8 cellular contexts compared by ENCODE assay signal in genomic region chr19:10701955-10702307, GRCh38. TPM values are rescaled to one million over a fixed set of nuclear protein-coding genes. Genes with fewer than 3 reads are reported as not detected.
DNase-seq lines count a peak whose midpoint lies in the region; ATAC-seq and TF ChIP-seq lines count a peak whose summit lies in the region.

No MANE protein-coding gene starts in this region.

- ATAC-seq in GM18867 (IDR thresholded peaks at IDR 0.05; ENCODE audit: unreplicated experiment) (peak; percentile 26), left cardiac atrium (peak; percentile 39 to 50), GM21529 (IDR thresholded peaks at IDR 0.05; ENCODE audit: unreplicated experiment) (no peak)
- ATAC-seq in activated T-cell treated with anti-CD3 and anti-CD28 coated beads, Interleukin-2, amount 50 U/mL, for 4 hours = peak; percentile 28 to 33

- intact Hi-C loops in left cardiac atrium (cut with DNase I) = no loop called here

- peaks cover 1% of the 10 kb centered on the region for H3K36me3 Mint-ChIP-seq in activated T-cell treated with anti-CD3 and anti-CD28 coated beads, Interleukin-2, amount 50 U/mL, for 4 hours (ENCODE audit: insufficient read depth)

- TF ChIP-seq CTCF in LNCAP (IDR thresholded peaks at IDR 0.05) (0 out of 2 replicates have a peak, but pooled peaks have one; percentile 6), retinal pigment epithelial cell (conservative IDR thresholded peaks at IDR 0.05; ENCODE audit: low read depth, low read length) (peak; percentile 15)

- H3K27me3 Mint-ChIP-seq in activated T-cell treated with anti-CD3 and anti-CD28 coated beads, Interleukin-2, amount 50 U/mL, for 4 hours (ENCODE audit: low read depth) = peaks cover 2% of the 10 kb centered on the region

- DNase-seq in activated T-cell treated with anti-CD3 and anti-CD28 coated beads, Interleukin-2, amount 50 U/mL, for 4 hours = no peak
- no peak for DNase-seq in left cardiac atrium
- no peak for DNase-seq in retinal pigment epithelial cell (ENCODE audit: low read depth)
- no peak for DNase-seq in hippocampal formation (lab: John Stamatoyannopoulos, UW)

- H3K36me3 ChIP-seq in BLaER1 treated with 17β-estradiol and CSF1 and Interleukin-3, amounts not matched to agents 10 nM and 100 nM = peaks cover 0 to 32% (median 4%) of the 10 kb centered on the region in 11 experiments; a peak in 11 of 22 replicates

- peaks cover 0 to 15% (median 10%) of the 10 kb centered on the region in 10 experiments; a peak in 15 of 20 replicates for H3K4me1 ChIP-seq in BLaER1 treated with 17β-estradiol and CSF1 and Interleukin-3, amounts not matched to agents 10 nM and 100 nM

- no peaks in the 10 kb centered on the region for H3K27me3 ChIP-seq in BLaER1 treated with 17β-estradiol and CSF1 and Interleukin-3, amounts not matched to agents 10 nM and 100 nM

- peak overlapping the region in 10 of 11 experiments; percentile 62 to 95 (median 85); a peak in 20 of 22 replicates for H3K27ac ChIP-seq in BLaER1 treated with 17β-estradiol and CSF1 and Interleukin-3, amounts not matched to agents 10 nM and 100 nM

- peak overlapping the region; percentile 92 for H3K4me3 Mint-ChIP-seq in activated T-cell treated with anti-CD3 and anti-CD28 coated beads, Interleukin-2, amount 50 U/mL, for 4 hours

- peak overlapping the region; percentile 87 to 99 (median 98) for H3K4me2 ChIP-seq in BLaER1 treated with 17β-estradiol and CSF1 and Interleukin-3, amounts not matched to agents 10 nM and 100 nM

- peaks cover 0 to 7% (median 0%) of the 10 kb centered on the region in 11 experiments; a peak in 4 of 22 replicates for H4K20me1 ChIP-seq in BLaER1 treated with 17β-estradiol and CSF1 and Interleukin-3, amounts not matched to agents 10 nM and 100 nM

- H3K9ac ChIP-seq in BLaER1 treated with 17β-estradiol and CSF1 and Interleukin-3, amounts not matched to agents 10 nM and 100 nM = peak overlapping the region; percentile 75 to 94 (median 86)

- no peaks in the 10 kb centered on the region for H3K9me3 Mint-ChIP-seq in activated T-cell treated with anti-CD3 and anti-CD28 coated beads, Interleukin-2, amount 50 U/mL, for 4 hours

- H3K4me1 Mint-ChIP-seq in activated T-cell treated with anti-CD3 and anti-CD28 coated beads, Interleukin-2, amount 50 U/mL, for 4 hours (ENCODE audit: low read depth) = peaks cover 10% of the 10 kb centered on the region

- H3K4me3 ChIP-seq in BLaER1 treated with 17β-estradiol and CSF1 and Interleukin-3, amounts not matched to agents 10 nM and 100 nM = peak overlapping the region; percentile 67 to 93 (median 82)
- peak overlapping the region; percentile 94 for H3K4me3 ChIP-seq in retinal pigment epithelial cell (ENCODE audit: low read length)

- H3K9me3 ChIP-seq in BLaER1 treated with 17β-estradiol and CSF1 and Interleukin-3, amounts not matched to agents 10 nM and 100 nM (replicated peaks in 1 of 11) = no peaks in the 10 kb centered on the region

RNA-seq across cellular contexts. Expression of gene QTRT1, which starts 0.7 kb away (rescaled TPM):
- 100 to 1,000 TPM; 117 to 122 (median 120) TPM for total RNA-seq in activated T-cell treated with anti-CD3 and anti-CD28 coated beads, Interleukin-2, amount 50 U/mL, for 4 hours
- total RNA-seq in left cardiac atrium = 10 to 100 TPM; 24.7 to 28.2 TPM

RNA-seq across cellular contexts. Expression of gene DNM2, which starts 15.9 kb away (rescaled TPM):
- total RNA-seq in activated T-cell treated with anti-CD3 and anti-CD28 coated beads, Interleukin-2, amount 50 U/mL, for 4 hours = 100 to 1,000 TPM; 152 to 161 (median 158) TPM
- 100 to 1,000 TPM; 125 to 186 TPM for total RNA-seq in left cardiac atrium

RNA-seq across cellular contexts. Expression of gene ILF3, which starts 47.8 kb away (rescaled TPM):
- 100 to 1,000 TPM; 651 to 686 (median 684) TPM for total RNA-seq in activated T-cell treated with anti-CD3 and anti-CD28 coated beads, Interleukin-2, amount 50 U/mL, for 4 hours
- total RNA-seq in left cardiac atrium = 100 to 1,000 TPM; 108 to 144 TPM

Comparison
In these comparisons a context has a peak if more than half of its experiments do, and no peak if none do; other contexts are left out.
1. RNA of gene QTRT1, which starts 0.7 kb away (total RNA-seq): 117 to 122 TPM in activated T-cell treated with anti-CD3 and anti-CD28 coated beads, Interleukin-2, amount 50 U/mL, for 4 hours; 24.7 to 28.2 TPM in left cardiac atrium; every median in the first group is over 4 times any median in the second.
2. RNA of gene ILF3, which starts 47.8 kb away (total RNA-seq): 651 to 686 TPM in activated T-cell treated with anti-CD3 and anti-CD28 coated beads, Interleukin-2, amount 50 U/mL, for 4 hours; 108 to 144 TPM in left cardiac atrium; every median in the first group is over 4 times any median in the second.